Comparison of ENCODE assay signal across 13 cellular contexts in genomic region chr10:114635101-114635500, GRCh38. TPM values are rescaled to one million over a fixed set of nuclear protein-coding genes. Genes with fewer than 3 reads are reported as not detected.
DNase-seq lines count a peak whose midpoint lies in the region; ATAC-seq and TF ChIP-seq lines count a peak whose summit lies in the region.
"Had no signal": no experiment of that assay in that cellular context is flagged by ENCODE, and none has a peak within 500 bp of the region (broad histone marks: within the 10 kb centered on the region; RNA-seq: fewer than 3 reads in every experiment).

No MANE protein-coding gene starts in this region.

- in situ Hi-C loops in brain microvascular endothelial cell (cut with HindIII; ENCODE audit: low pct_ligation_motif_present, low sequenced_read_pairs), result no loop called here

- TF ChIP-seq CTCF in PC-9 (conservative IDR thresholded peaks at IDR 0.05), result no peak
- TF ChIP-seq CTCF in brain microvascular endothelial cell (IDR thresholded peaks at IDR 0.05; ENCODE audit: low read depth, low read length, missing control alignments), result no peak
- no peak for TF ChIP-seq CTCF in testis (IDR thresholded peaks at IDR 0.05)
- no peak for TF ChIP-seq CTCF in dorsolateral prefrontal cortex (IDR thresholded peaks at IDR 0.05 in 54 of 56, conservative IDR thresholded peaks at IDR 0.05 in 2 of 56; ENCODE audit: low read depth in 1 of 56, partially characterized antibody in 56 of 56)

- H3F3A ChIP-seq in PC-9 (ENCODE audit: insufficient read depth, low read depth), result peaks cover 45% of the 10 kb centered on the region

- no peaks in the 10 kb centered on the region for H3K79me2 ChIP-seq in PC-9 (ENCODE audit: low read depth)

- TF ChIP-seq POLR2A in testis (IDR thresholded peaks at IDR 0.05), result no peak

- H3K4me1 ChIP-seq in PC-9 (replicated peaks; ENCODE audit: insufficient read depth) (peaks cover 68% of the 10 kb centered on the region), testis (peaks cover 26% of the 10 kb centered on the region)

- H3K4me2 ChIP-seq in PC-9, result peak overlapping the region; percentile 74

- 54 to 58% methylated on average over 7 of the region's 7 CpGs for WGBS in testis, 2 donors

- no TSS peak for BruUV-seq in PC-9 (replicated peaks; lab: Mats Ljungman, UMichigan)

- no peak overlapping the region for H2AFZ ChIP-seq in PC-9

- peak; percentile 31 for ATAC-seq in left colon
- ATAC-seq: activated naive CD8-positive, alpha-beta T cell treated with anti-CD3 and anti-CD28 coated beads, Interleukin-2, amount 50 U/mL, for 24 hours; stimulated activated memory B cell treated with anti-CD40 and anti-IgM and Interleukin-4, amounts not matched to agents 10 μg/mL and 1 μg/mL and 100 μg/mL, for 72 hours had no signal

- H4K20me1 ChIP-seq in PC-9 (ENCODE audit: insufficient read depth), result no peaks in the 10 kb centered on the region

- CTCF ChIA-PET in PC-9 (lab: Charles Lee), result interaction anchor here (0.5 to 0.6 kb wide), 2 partner anchors 8 to 10 kb away, joined by 3 read pairs; no protein-coding TSS in a partner anchor

- H3K36me3 ChIP-seq in PC-9 (ENCODE audit: low read depth) (no peaks in the 10 kb centered on the region), brain microvascular endothelial cell (replicated peaks) (no peaks in the 10 kb centered on the region), testis (ENCODE audit: low read depth, missing control alignments) (no peaks in the 10 kb centered on the region)

- DNase-seq in PC-9 (peak; percentile 47 to 88), brain microvascular endothelial cell (peak; percentile 33), left colon (no peak), testis (no peak), dorsolateral prefrontal cortex (no peak), NCI-H1417 (lab: John Stamatoyannopoulos, UW) (no peak)
- DNase-seq in activated CD4-positive, CD25-positive, alpha-beta regulatory T cell (lab: John Stamatoyannopoulos, UW), result no peak
- DNase-seq in activated CD8-positive, alpha-beta memory T cell treated with anti-CD3 and anti-CD28 coated beads, Interleukin-2, amount 50 U/mL, for 4 hours, result no peak
- DNase-seq: activated CD8-positive, alpha-beta memory T cell treated with anti-CD3 and anti-CD28 coated beads, Interleukin-2, amount 50 U/mL, for 48 hours; activated naive CD8-positive, alpha-beta T cell treated with anti-CD3 and anti-CD28 coated beads, Interleukin-2, amount 50 U/mL, for 24 hours; DMS53; NCI-H2171 had no signal

- H3K27ac ChIP-seq in PC-9 (peak overlapping the region; percentile 88), brain microvascular endothelial cell (peak overlapping the region; percentile 30), testis (peak overlapping the region; percentile 22 to 65), dorsolateral prefrontal cortex (peak overlapping the region in 18 of 59 donors; percentile 3 to 71 (median 52))

- H3K4me3 ChIP-seq in PC-9, result peak overlapping the region; percentile 46; the same call in 1 of the 2 replicates
- no peak overlapping the region for H3K4me3 ChIP-seq in brain microvascular endothelial cell (ENCODE audit: low read depth, low read length)
- no peak overlapping the region for H3K4me3 ChIP-seq in testis
- no peak overlapping the region for H3K4me3 ChIP-seq in dorsolateral prefrontal cortex

- intact Hi-C loops in PC-9 (cut with micrococcal nuclease; ENCODE audit: unreplicated experiment) (loop anchor here (2.0 kb wide), 2 partner anchors 14 to 62 kb away; no protein-coding TSS in a partner anchor), left colon (cut with DNase I, micrococcal nuclease) (no loop called here), testis (cut with DNase I; ENCODE audit: low total_unique reads) (no loop called here), dorsolateral prefrontal cortex (cut with DNase I) (no loop called here)

- POLR2A ChIA-PET in PC-9 (lab: Charles Lee; ENCODE audit: unreplicated experiment), result interaction anchor here (0.5 to 1.0 kb wide), 6 partner anchors 10 to 222 kb away, joined by 3 to 18 read pairs (median 4); no protein-coding TSS in a partner anchor

- H3K27me3 ChIP-seq in PC-9 (ENCODE audit: insufficient read depth, low read depth), result no peaks in the 10 kb centered on the region
- no peaks in the 10 kb centered on the region for H3K27me3 ChIP-seq in brain microvascular endothelial cell (replicated peaks)
- H3K27me3 ChIP-seq in testis, result no peaks in the 10 kb centered on the region
- H3K27me3 ChIP-seq in dorsolateral prefrontal cortex, result peaks cover 0 to 35% (median 0%) of the 10 kb centered on the region in 45 donors

- no peaks in the 10 kb centered on the region for H3K9me3 ChIP-seq in PC-9 (ENCODE audit: insufficient read depth, low read depth)
- no peaks in the 10 kb centered on the region for H3K9me3 ChIP-seq in testis

- no peaks in the 10 kb centered on the region for H3K9me2 ChIP-seq in PC-9 (ENCODE audit: insufficient read depth)

RNA-seq across cellular contexts. Expression of gene ABLIM1, which starts 23.0 kb away (rescaled TPM):
- total RNA-seq in PC-9 (2021) (63.1 and 68.7 TPM in 2 replicates), left colon (100 to 1,000 TPM; 107 to 118 TPM), testis (100 to 1,000 TPM; 128 to 137 TPM), dorsolateral prefrontal cortex (100 to 1,000 TPM in 116 of 120 experiments, 10 to 100 TPM in 4; 73.6 to 222 (median 138) TPM)
- 90.0 TPM for polyA plus RNA-seq in testis (ENCODE audit: insufficient read depth, low read depth, low replicate concordance)

Comparison
In these comparisons a context has a peak if more than half of its experiments do, and no peak if none do; other contexts are left out.
1. DNase-seq: peak in PC-9 (2 of 2) and brain microvascular endothelial cell (single experiment); none in left colon (0 of 2), testis (single experiment), activated CD4-positive, CD25-positive, alpha-beta regulatory T cell (0 of 4), activated CD8-positive, alpha-beta memory T cell treated with anti-CD3 and anti-CD28 coated beads, Interleukin-2, amount 50 U/mL, for 4 hours (single experiment), dorsolateral prefrontal cortex (0 of 10) and NCI-H1417 (0 of 3).